ENCODE assay signal across 23 cellular contexts in the genomic region with DNA sequence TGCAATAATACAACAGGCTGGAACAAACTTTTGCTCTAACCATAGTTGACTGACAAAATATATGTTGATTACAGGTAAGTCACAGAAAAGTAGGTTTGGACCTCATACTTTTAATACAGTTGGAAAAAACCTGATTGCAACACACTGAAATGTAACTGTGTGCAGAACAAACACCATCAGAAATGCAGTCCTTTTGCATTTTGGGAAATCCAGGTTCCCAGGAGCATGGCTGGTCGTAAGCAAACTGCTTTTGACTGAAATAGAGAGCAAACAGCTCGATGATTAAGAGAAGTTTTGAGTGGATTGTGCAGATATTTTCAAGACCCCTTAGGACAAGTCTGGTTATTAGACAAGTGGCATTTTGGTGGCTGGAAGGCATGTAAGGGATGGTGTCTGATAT. TPM values are rescaled to one million over a fixed set of nuclear protein-coding genes. Genes with fewer than 3 reads are reported as not detected.
"Had no signal": no experiment of that assay in that cellular context is flagged by ENCODE, and none has a peak within 500 bp of the region (broad histone marks: within the 10 kb centered on the region; RNA-seq: fewer than 3 reads in every experiment).

No MANE protein-coding gene starts in this region.

- H3K9me3 Mint-ChIP-seq: activated CD4-positive, alpha-beta memory T cell treated with anti-CD3 and anti-CD28 coated beads, Interleukin-2, amount 10 ng/mL, durations not matched to agents 7 days and 5 days; brain; central memory CD8-positive, alpha-beta T cell; stimulated activated naive B cell treated with anti-CD40 and anti-IgM and Interleukin-4, amounts not matched to agents 10 μg/mL and 1 μg/mL and 100 μg/mL, for 72 hours had no signal

- H3K4me1 ChIP-seq: heart left ventricle, tibial artery had no signal

- DNase-seq: activated CD4-positive, alpha-beta memory T cell treated with anti-CD3 and anti-CD28 coated beads, Interleukin-2, amount 10 ng/mL, durations not matched to agents 7 days and 5 days; activated CD4-positive, alpha-beta T cell treated with anti-CD3 and anti-CD28 coated beads for 36 hours; activated naive CD8-positive, alpha-beta T cell treated with anti-CD3 and anti-CD28 coated beads for 36 hours; amygdala; effector CD8-positive, alpha-beta T cell; heart left ventricle; naive B cell; nucleus accumbens; stimulated activated CD4-positive, alpha-beta T cell treated with anti-CD3 and anti-CD28 coated beads, Interleukin-15, amount 100 ng/mL, for 24 hours; stimulated activated CD4-positive, alpha-beta T cell treated with anti-CD3 and anti-CD28 coated beads, Interleukin-4, amount 100 ng/mL, for 1 hour; stimulated activated naive B cell treated with anti-CD40 and anti-IgM and Interleukin-4, amounts not matched to agents 10 μg/mL and 1 μg/mL and 100 μg/mL, for 72 hours; tibial artery had no signal

- H3K4me3 ChIP-seq: heart left ventricle, lung, tibial artery had no signal

- H3K27ac Mint-ChIP-seq: activated CD4-positive, alpha-beta memory T cell treated with anti-CD3 and anti-CD28 coated beads, Interleukin-2, amount 10 ng/mL, durations not matched to agents 7 days and 5 days; activated CD4-positive, alpha-beta T cell treated with anti-CD3 and anti-CD28 coated beads for 36 hours; activated naive CD8-positive, alpha-beta T cell treated with anti-CD3 and anti-CD28 coated beads for 36 hours; brain; naive B cell; stimulated activated naive B cell treated with anti-CD40 and anti-IgM and Interleukin-4, amounts not matched to agents 10 μg/mL and 1 μg/mL and 100 μg/mL, for 72 hours had no signal

- H3K4me1 Mint-ChIP-seq: activated CD4-positive, alpha-beta T cell treated with anti-CD3 and anti-CD28 coated beads for 36 hours; central memory CD8-positive, alpha-beta T cell had no signal

- H3K36me3 Mint-ChIP-seq: activated naive CD8-positive, alpha-beta T cell treated with anti-CD3 and anti-CD28 coated beads for 36 hours; stimulated activated naive B cell treated with anti-CD40 and anti-IgM and Interleukin-4, amounts not matched to agents 10 μg/mL and 1 μg/mL and 100 μg/mL, for 72 hours had no signal

- ATAC-seq: activated CD4-positive, alpha-beta T cell treated with anti-CD3 and anti-CD28 coated beads for 36 hours; heart left ventricle; SK-N-SH treated with all-trans-retinoic acid at 6 μM for 48 hours; stimulated activated naive B cell treated with anti-CD40 and anti-IgM and Interleukin-4, amounts not matched to agents 10 μg/mL and 1 μg/mL and 100 μg/mL, for 72 hours had no signal

- H3K27ac ChIP-seq: heart left ventricle, tibial artery, VCaP had no signal

- H3K4me3 Mint-ChIP-seq: activated CD4-positive, alpha-beta memory T cell treated with anti-CD3 and anti-CD28 coated beads, Interleukin-2, amount 10 ng/mL, durations not matched to agents 7 days and 5 days; activated CD4-positive, alpha-beta T cell treated with anti-CD3 and anti-CD28 coated beads for 36 hours; activated naive CD8-positive, alpha-beta T cell treated with anti-CD3 and anti-CD28 coated beads for 36 hours; central memory CD8-positive, alpha-beta T cell; naive B cell; stimulated activated naive B cell treated with anti-CD40 and anti-IgM and Interleukin-4, amounts not matched to agents 10 μg/mL and 1 μg/mL and 100 μg/mL, for 72 hours had no signal

- FAIRE-seq: frontal cortex had no signal

- H3K9me3 ChIP-seq: heart left ventricle, tibial artery had no signal

- H3K36me3 ChIP-seq: heart left ventricle, tibial artery had no signal

- H3K27me3 Mint-ChIP-seq: brain had no signal

RNA-seq across cellular contexts. Expression of gene IGF2BP1, which starts 8.0 kb away (rescaled TPM):
- total RNA-seq: activated CD4-positive, alpha-beta memory T cell treated with anti-CD3 and anti-CD28 coated beads, Interleukin-2, amount 10 ng/mL, durations not matched to agents 7 days and 5 days; heart left ventricle had no signal

RNA-seq across cellular contexts. Expression of gene GIP, which starts 36.7 kb away (rescaled TPM):
- total RNA-seq: activated CD4-positive, alpha-beta memory T cell treated with anti-CD3 and anti-CD28 coated beads, Interleukin-2, amount 10 ng/mL, durations not matched to agents 7 days and 5 days; activated CD4-positive, alpha-beta T cell treated with anti-CD3 and anti-CD28 coated beads for 36 hours; activated naive CD8-positive, alpha-beta T cell treated with anti-CD3 and anti-CD28 coated beads for 36 hours; fibroblast of lung; frontal cortex; heart left ventricle; lung; mononuclear cell; posterior vena cava; skeletal muscle tissue; T-helper 1 cell treated with Interleukin-12 subunit alpha and Interleukin-12 subunit beta and Interleukin-4 antibody, amounts not matched to agents 30 ng/mL and 1 ng/mL, for 36 hours had no signal
- polyA plus RNA-seq: fibroblast of lung, heart left ventricle, lung had no signal
